In genomic region chr22:18113680-18114394, GRCh38 we compare ENCODE assay signal across 1 cellular context.
TF ChIP-seq lines count a peak whose summit lies in the region.

No MANE protein-coding gene starts in this region.

TF ChIP-seq in GM12878, 131 proteins besides CTCF, POLR2A, EP300 and RAD21:
- TF ChIP-seq CHD4 (IDR thresholded peaks at IDR 0.05) (no peak), MTA3 (IDR thresholded peaks at IDR 0.05; ENCODE audit: borderline replicate concordance, low read length) (no peak), CREM (IDR thresholded peaks at IDR 0.05; ENCODE audit: low read depth) (no peak), JUND (IDR thresholded peaks at IDR 0.05; ENCODE audit: low read depth, low read length) (no peak), NFXL1 (IDR thresholded peaks at IDR 0.05; ENCODE audit: borderline replicate concordance) (no peak), CREB1 (IDR thresholded peaks at IDR 0.05; ENCODE audit: low read depth) (no peak), RUNX3 (IDR thresholded peaks at IDR 0.05; ENCODE audit: low read length) (peak; percentile 65), BMI1 (IDR thresholded peaks at IDR 0.05; ENCODE audit: borderline replicate concordance) (no peak), ZZZ3 (IDR thresholded peaks at IDR 0.05; ENCODE audit: control insufficient read depth, insufficient read length, low read depth) (no peak), BCL11A (IDR thresholded peaks at IDR 0.05; ENCODE audit: low read depth, low read length) (no peak), ZBED1 (IDR thresholded peaks at IDR 0.05; ENCODE audit: borderline replicate concordance) (no peak), RELA (IDR thresholded peaks at IDR 0.05; ENCODE audit: borderline replicate concordance, partially characterized antibody) (no peak), EED (IDR thresholded peaks at IDR 0.05; ENCODE audit: low read depth) (peak; percentile 58), IKZF2 (IDR thresholded peaks at IDR 0.05) (0 out of 4 replicates have a peak, but pooled peaks have one; percentile 11 to 36), TARDBP (IDR thresholded peaks at IDR 0.05; ENCODE audit: borderline replicate concordance) (no peak), CBX3 (IDR thresholded peaks at IDR 0.05; ENCODE audit: borderline replicate concordance, low read depth) (no peak), MXI1 (IDR thresholded peaks at IDR 0.05; ENCODE audit: low read depth, low read length) (no peak), CBFB (IDR thresholded peaks at IDR 0.05; ENCODE audit: low read depth) (no peak), PKNOX1 (IDR thresholded peaks at IDR 0.05) (no peak), CHD1 (IDR thresholded peaks at IDR 0.05; ENCODE audit: low read depth, low read length) (no peak), SREBF2 (IDR thresholded peaks at IDR 0.05; ENCODE audit: low read length) (no peak), SMAD1 (IDR thresholded peaks at IDR 0.05; ENCODE audit: low read depth, partially characterized antibody) (no peak), PRDM15 (CRISPR knock-in tag; IDR thresholded peaks at IDR 0.05) (no peak), ZNF217 (IDR thresholded peaks at IDR 0.05) (no peak), IKZF1 (conservative IDR thresholded peaks at IDR 0.05) (0 out of 2 replicates have a peak, but pooled peaks have one; percentile 20), IRF5 (IDR thresholded peaks at IDR 0.05; ENCODE audit: borderline replicate concordance) (no peak), RBBP5 (conservative IDR thresholded peaks at IDR 0.05) (no peak), HCFC1 (IDR thresholded peaks at IDR 0.05; ENCODE audit: low read length) (no peak), CBX5 (IDR thresholded peaks at IDR 0.05; ENCODE audit: low read depth) (no peak), REST (IDR thresholded peaks at IDR 0.05; ENCODE audit: low read depth, low read length) (no peak), NR2C2 (IDR thresholded peaks at IDR 0.05; ENCODE audit: borderline replicate concordance, control insufficient read depth, insufficient read length, low read depth) (no peak)
